ENCODE assay signal across 9 cellular contexts in genomic region chr1:204128964-204129896, GRCh38. TPM values are rescaled to one million over a fixed set of nuclear protein-coding genes. Genes with fewer than 3 reads are reported as not detected.
A peak's percentile ranks its signal among the peaks of the same experiment; 100 is the strongest.
DNase-seq lines count a peak whose midpoint lies in the region; ATAC-seq and TF ChIP-seq lines count a peak whose summit lies in the region.
"Had no signal": no experiment of that assay in that cellular context is flagged by ENCODE, and none has a peak within 500 bp of the region (broad histone marks: within the 10 kb centered on the region; RNA-seq: fewer than 3 reads in every experiment).

No MANE protein-coding gene starts in this region.

- H3K27ac ChIP-seq in right atrium auricular region (peak overlapping the region in 1 of 2 donors; percentile 13), aorta (ENCODE audit: low read depth in 1 of 2, low read length in 2 of 2) (no peak overlapping the region)

- POLR2A ChIA-PET in T-cell (lab: Charles Lee): interaction anchor here in 1 of 2 donors (0.6 to 0.7 kb wide), 2 partner anchors 1553 to 1859 kb away, joined by 3 to 5 read pairs; no protein-coding TSS in a partner anchor

- no peak overlapping the region for H3K4me3 ChIP-seq in right atrium auricular region
- H3K4me3 ChIP-seq in aorta (ENCODE audit: low read length in 2 of 2): no peak overlapping the region

- no peaks in the 10 kb centered on the region for H3K9me3 Mint-ChIP-seq in T-cell
- H3K9me3 Mint-ChIP-seq: stimulated activated naive CD8-positive, alpha-beta T cell treated with anti-CD3 and anti-CD28 coated beads, Interleukin-15, Interleukin-2, amounts not matched to agents 100 ng/mL and 50 ng/mL, for 24 hours had no signal

- H3K4me1 ChIP-seq in right atrium auricular region: peaks cover 0 to 37% of the 10 kb centered on the region in 2 donors
- no peaks in the 10 kb centered on the region for H3K4me1 ChIP-seq in aorta (ENCODE audit: control insufficient read depth in 1 of 2, insufficient read depth in 2 of 2, low read length in 2 of 2)

- peaks cover 4 to 11% (median 6%) of the 10 kb centered on the region in 3 donors for H3K4me1 Mint-ChIP-seq in T-cell

- WGBS in aorta, 2 donors: 13 to 21% methylated on average over 21 to 29 of the region's 29 CpGs

- peak overlapping the region in 1 of 3 donors; percentile 6 for H3K4me3 Mint-ChIP-seq in T-cell
- H3K4me3 Mint-ChIP-seq: stimulated activated naive CD8-positive, alpha-beta T cell treated with anti-CD3 and anti-CD28 coated beads, Interleukin-15, Interleukin-2, amounts not matched to agents 100 ng/mL and 50 ng/mL, for 24 hours had no signal

- H3K9me3 ChIP-seq in right atrium auricular region (no peaks in the 10 kb centered on the region), aorta (ENCODE audit: control insufficient read depth, low read length) (no peaks in the 10 kb centered on the region)

- intact Hi-C loops in aorta (cut with DNase I): loop anchor here (2.0 kb wide), 2 partner anchors 56 to 268 kb away; partner anchors contain the start of genes SNRPE (in 1 of the 2) and SOX13 (in 1 of the 2)

- no peaks in the 10 kb centered on the region for H3K27me3 Mint-ChIP-seq in T-cell
- H3K27me3 Mint-ChIP-seq: stimulated activated naive CD8-positive, alpha-beta T cell treated with anti-CD3 and anti-CD28 coated beads, Interleukin-15, Interleukin-2, amounts not matched to agents 100 ng/mL and 50 ng/mL, for 24 hours had no signal

- peak; percentile 87 to 96 for TF ChIP-seq CTCF in right atrium auricular region (IDR thresholded peaks at IDR 0.05)

- H3K36me3 Mint-ChIP-seq in T-cell: no peaks in the 10 kb centered on the region

- H3K27me3 ChIP-seq in right atrium auricular region (no peaks in the 10 kb centered on the region), aorta (ENCODE audit: control insufficient read depth in 1 of 2, insufficient read depth in 2 of 2, low read length in 1 of 2) (no peaks in the 10 kb centered on the region)

- peak; percentile 84 to 92 (median 86) for ATAC-seq in T-cell (replicated peaks in 1 of 4)
- peak; percentile 86 for ATAC-seq in aorta (ENCODE audit: low FRiP score)

- H3K36me3 ChIP-seq in right atrium auricular region: peaks cover 16% of the 10 kb centered on the region
- no peaks in the 10 kb centered on the region for H3K36me3 ChIP-seq in aorta (ENCODE audit: control insufficient read depth in 1 of 2, insufficient read depth in 2 of 2, low read length in 1 of 2)

- DNase-seq in DMS 273 (lab: John Stamatoyannopoulos, UW; ENCODE audit: unreplicated experiment): peak; percentile 86
- DNase-seq in DMS 273 treated with DMSO at 0.1 percent for 48 hours (lab: John Stamatoyannopoulos, UW): no peak
- peak; percentile 67 for DNase-seq in NCI-H1105 (lab: John Stamatoyannopoulos, UW)
- peak in 31 of 34 experiments; percentile 24 to 65 (median 48) for DNase-seq in T-cell
- DNase-seq in anterior cingulate cortex (lab: John Stamatoyannopoulos, UW): peak in 43 of 58 donors; percentile 9 to 65 (median 40)
- peak; percentile 72 for DNase-seq in right atrium auricular region (ENCODE audit: low spot score)
- DNase-seq in putamen (ENCODE audit: low spot score): peak; percentile 56
- peak; percentile 76 to 91 for DNase-seq in aorta

- H3K27ac Mint-ChIP-seq in T-cell: no peak overlapping the region
- H3K27ac Mint-ChIP-seq: stimulated activated naive CD8-positive, alpha-beta T cell treated with anti-CD3 and anti-CD28 coated beads, Interleukin-15, Interleukin-2, amounts not matched to agents 100 ng/mL and 50 ng/mL, for 24 hours had no signal

- CTCF ChIA-PET in T-cell (lab: Charles Lee): interaction anchor here (0.5 to 3.2 kb wide), 19 partner anchors 9 to 862 kb away, joined by 3 to 24 read pairs (median 4); partner anchors contain the start of gene SNRPE (in 1 of the 2)

RNA-seq across cellular contexts. Expression of gene ETNK2, which starts 22.6 kb away (rescaled TPM):
- total RNA-seq in T-cell (10 to 100 TPM in 1 of 5 donors, 1 to 10 TPM in 4; 3.4 to 11.1 (median 4.2) TPM), right atrium auricular region (10 to 100 TPM in 1 of 2 donors, 1 to 10 TPM in 1; 5.6 to 17.5 TPM), aorta (10 to 100 TPM; 15.8 to 18.0 TPM)
- polyA plus RNA-seq in aorta: 10 to 100 TPM; 10.1 to 13.0 TPM

RNA-seq across cellular contexts. Expression of gene REN, which starts 36.9 kb away (rescaled TPM):
- total RNA-seq in T-cell: not detected
- under 1 TPM in 1 of 2 donors, not detected in 1; 0.83 TPM for total RNA-seq in right atrium auricular region
- total RNA-seq in aorta: not detected
- not detected for polyA plus RNA-seq in aorta

RNA-seq across cellular contexts. Expression of gene SOX13, which starts 56.3 kb away (rescaled TPM):
- total RNA-seq in T-cell (1 to 10 TPM; 3.2 to 9.4 (median 5.2) TPM), right atrium auricular region (1 to 10 TPM; 7.9 to 8.6 TPM), aorta (10 to 100 TPM; 40.9 to 52.8 TPM)
- polyA plus RNA-seq in aorta: 10 to 100 TPM in 1 of 2 donors, 1 to 10 TPM in 1; 9.6 to 16.3 TPM

Comparison
In these comparisons a context has a peak if more than half of its experiments do, and no peak if none do; other contexts are left out.
1. RNA of gene SOX13, which starts 56.3 kb away (total RNA-seq): 40.9 to 52.8 TPM in aorta; 7.9 to 8.6 TPM in right atrium auricular region and 3.2 to 9.4 TPM in T-cell; every median in the first group is over 4 times any median in the second.